Comparison of ENCODE assay signal across 1 cellular context in genomic region chr6:30344868-30345671, GRCh38.
TF ChIP-seq lines count a peak whose summit lies in the region.

Gene RPP21, plus strand, starts transcription at chr6:30345156. Its CDS starts 16 bp downstream, at chr6:30345172.

TF ChIP-seq in HepG2, 621 proteins besides CTCF, POLR2A, EP300 and RAD21 (continued from another document and continues in another):
- TF ChIP-seq TFE3 (CRISPR knock-in tag; IDR thresholded peaks at IDR 0.05) (peak; percentile 81), GABPA (IDR thresholded peaks at IDR 0.05; ENCODE audit: low read depth, low read length) (peak; percentile 54), GABPA (CRISPR knock-in tag; IDR thresholded peaks at IDR 0.05; ENCODE audit: low read depth) (peak; percentile 72), NFKBIZ (CRISPR knock-in tag; IDR thresholded peaks at IDR 0.05) (peak; percentile 57; the same call in 1 of the 2 replicates), YEATS2 (CRISPR knock-in tag; IDR thresholded peaks at IDR 0.05; ENCODE audit: borderline replicate concordance) (peak; percentile 89), MAFK (conservative IDR thresholded peaks at IDR 0.05 in 1 of 2, IDR thresholded peaks at IDR 0.05 in 1 of 2; ENCODE audit: low read length in 2 of 2) (no peak), MED13 (CRISPR knock-in tag; IDR thresholded peaks at IDR 0.05) (peak; percentile 85), ZNF878 (CRISPR knock-in tag; IDR thresholded peaks at IDR 0.05) (no peak; the same call in 1 of the 2 replicates), ZNF570 (CRISPR knock-in tag; IDR thresholded peaks at IDR 0.05; ENCODE audit: borderline replicate concordance) (no peak), ZNF530 (CRISPR knock-in tag; IDR thresholded peaks at IDR 0.05; ENCODE audit: low read depth) (no peak), ZNF761 (CRISPR knock-in tag; conservative IDR thresholded peaks at IDR 0.05) (no peak; the same call in 1 of the 2 replicates), YY1 (IDR thresholded peaks at IDR 0.05; ENCODE audit: insufficient read depth, insufficient replicate concordance, low read depth, low read length) (peak; percentile 95), RCOR2 (CRISPR knock-in tag; IDR thresholded peaks at IDR 0.05) (no peak), ZBTB14 (CRISPR knock-in tag; IDR thresholded peaks at IDR 0.05) (peak; percentile 59), ZNF280D (CRISPR knock-in tag; IDR thresholded peaks at IDR 0.05) (no peak), KAT8 (CRISPR knock-in tag; IDR thresholded peaks at IDR 0.05) (peak; percentile 93), GATAD1 (CRISPR knock-in tag; IDR thresholded peaks at IDR 0.05) (peak; percentile 87), MYC (CRISPR knock-in tag; IDR thresholded peaks at IDR 0.05; ENCODE audit: borderline replicate concordance) (peak; percentile 96), STAG1 (CRISPR knock-in tag; IDR thresholded peaks at IDR 0.05) (no peak; the same call in 1 of the 2 replicates), SKIL (CRISPR knock-in tag; IDR thresholded peaks at IDR 0.05; ENCODE audit: borderline replicate concordance) (peak; percentile 15; the same call in 1 of the 2 replicates), STAT5B (CRISPR knock-in tag; IDR thresholded peaks at IDR 0.05) (peak; percentile 82; the same call in 1 of the 2 replicates), ATM (IDR thresholded peaks at IDR 0.05; ENCODE audit: borderline replicate concordance) (no peak), SKI (IDR thresholded peaks at IDR 0.05; ENCODE audit: partially characterized antibody) (no peak), MTERF4 (CRISPR knock-in tag; IDR thresholded peaks at IDR 0.05) (0 out of 2 replicates have a peak, but pooled peaks have one; percentile 62), ZNF639 (CRISPR knock-in tag; conservative IDR thresholded peaks at IDR 0.05) (peak; percentile 78; the same call in 1 of the 2 replicates), FOSL1 (CRISPR knock-in tag; IDR thresholded peaks at IDR 0.05; ENCODE audit: borderline replicate concordance) (no peak; the same call in 1 of the 2 replicates), PHF21A (CRISPR knock-in tag; IDR thresholded peaks at IDR 0.05) (peak; percentile 71; the same call in 1 of the 2 replicates), HDAC1 (CRISPR knock-in tag; IDR thresholded peaks at IDR 0.05) (peak; percentile 95), ZNF569 (CRISPR knock-in tag; IDR thresholded peaks at IDR 0.05; ENCODE audit: borderline replicate concordance) (no peak), NCOR1 (IDR thresholded peaks at IDR 0.05; ENCODE audit: borderline replicate concordance, low read length) (no peak), ZBTB33 (CRISPR knock-in tag; IDR thresholded peaks at IDR 0.05) (no peak), ZNF788 (CRISPR knock-in tag; IDR thresholded peaks at IDR 0.05; ENCODE audit: borderline replicate concordance) (peak; percentile 94; the same call in 1 of the 2 replicates), ZNF333 (CRISPR knock-in tag; IDR thresholded peaks at IDR 0.05; ENCODE audit: borderline replicate concordance) (peak; percentile 90), MNT (IDR thresholded peaks at IDR 0.05) (no peak), ZNF407 (CRISPR knock-in tag; IDR thresholded peaks at IDR 0.05; ENCODE audit: not compliant biosample characterization) (peak; percentile 97)
